Comparison of ENCODE assay signal across 1 cellular context in the genomic region with DNA sequence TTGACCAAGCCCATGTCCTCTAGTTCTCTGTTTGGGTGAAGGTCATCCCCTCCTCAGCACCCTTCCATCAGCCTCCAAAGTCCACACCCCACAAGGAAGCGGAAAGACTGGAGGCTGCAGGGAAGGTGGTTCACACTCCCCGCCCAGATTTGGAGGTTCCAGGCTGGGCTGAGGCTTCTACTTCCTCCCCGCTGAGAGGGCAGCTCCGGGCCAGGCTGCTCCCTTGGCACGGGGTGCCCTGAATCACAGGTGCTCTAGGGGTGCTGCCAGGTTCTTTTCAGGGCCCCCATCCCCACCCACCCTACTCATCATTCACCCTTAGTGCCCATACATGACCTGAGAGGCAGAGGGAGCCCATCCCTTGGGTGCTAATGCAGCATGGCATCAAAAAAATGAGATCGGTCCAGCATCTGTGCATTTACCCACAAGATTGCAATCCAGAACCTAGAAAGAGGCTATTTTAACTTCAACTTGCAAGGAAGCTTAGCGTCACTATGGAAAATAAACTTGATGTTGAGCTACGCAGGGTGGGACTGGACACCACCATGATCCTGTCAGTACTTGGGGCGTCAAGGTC.
TF ChIP-seq lines count a peak whose summit lies in the region.

No MANE protein-coding gene starts in this region.

TF ChIP-seq in K562, 482 proteins besides CTCF, POLR2A, EP300 and RAD21 (continued from another document):
- TF ChIP-seq, protein P1, sequence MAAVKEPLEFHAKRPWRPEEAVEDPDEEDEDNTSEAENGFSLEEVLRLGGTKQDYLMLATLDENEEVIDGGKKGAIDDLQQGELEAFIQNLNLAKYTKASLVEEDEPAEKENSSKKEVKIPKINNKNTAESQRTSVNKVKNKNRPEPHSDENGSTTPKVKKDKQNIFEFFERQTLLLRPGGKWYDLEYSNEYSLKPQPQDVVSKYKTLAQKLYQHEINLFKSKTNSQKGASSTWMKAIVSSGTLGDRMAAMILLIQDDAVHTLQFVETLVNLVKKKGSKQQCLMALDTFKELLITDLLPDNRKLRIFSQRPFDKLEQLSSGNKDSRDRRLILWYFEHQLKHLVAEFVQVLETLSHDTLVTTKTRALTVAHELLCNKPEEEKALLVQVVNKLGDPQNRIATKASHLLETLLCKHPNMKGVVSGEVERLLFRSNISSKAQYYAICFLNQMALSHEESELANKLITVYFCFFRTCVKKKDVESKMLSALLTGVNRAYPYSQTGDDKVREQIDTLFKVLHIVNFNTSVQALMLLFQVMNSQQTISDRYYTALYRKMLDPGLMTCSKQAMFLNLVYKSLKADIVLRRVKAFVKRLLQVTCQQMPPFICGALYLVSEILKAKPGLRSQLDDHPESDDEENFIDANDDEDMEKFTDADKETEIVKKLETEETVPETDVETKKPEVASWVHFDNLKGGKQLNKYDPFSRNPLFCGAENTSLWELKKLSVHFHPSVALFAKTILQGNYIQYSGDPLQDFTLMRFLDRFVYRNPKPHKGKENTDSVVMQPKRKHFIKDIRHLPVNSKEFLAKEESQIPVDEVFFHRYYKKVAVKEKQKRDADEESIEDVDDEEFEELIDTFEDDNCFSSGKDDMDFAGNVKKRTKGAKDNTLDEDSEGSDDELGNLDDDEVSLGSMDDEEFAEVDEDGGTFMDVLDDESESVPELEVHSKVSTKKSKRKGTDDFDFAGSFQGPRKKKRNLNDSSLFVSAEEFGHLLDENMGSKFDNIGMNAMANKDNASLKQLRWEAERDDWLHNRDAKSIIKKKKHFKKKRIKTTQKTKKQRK (IDR thresholded peaks at IDR 0.05; ENCODE audit: borderline replicate concordance, low read depth, low read length): no peak
- no peak for TF ChIP-seq SMARCC2 (IDR thresholded peaks at IDR 0.05; ENCODE audit: low read depth)
- no peak for TF ChIP-seq BCOR (IDR thresholded peaks at IDR 0.05)
- no peak for TF ChIP-seq ZNF354B (CRISPR knock-in tag; IDR thresholded peaks at IDR 0.05)
- TF ChIP-seq ZSCAN32 (CRISPR knock-in tag; IDR thresholded peaks at IDR 0.05): no peak
- no peak for TF ChIP-seq DNMT1 (IDR thresholded peaks at IDR 0.05)
- no peak for TF ChIP-seq TGIF2 (CRISPR knock-in tag; IDR thresholded peaks at IDR 0.05)
- TF ChIP-seq SMARCE1 (IDR thresholded peaks at IDR 0.05): no peak
- no peak for TF ChIP-seq RNF2 (IDR thresholded peaks at IDR 0.05)
- TF ChIP-seq ZNF707 (CRISPR knock-in tag; conservative IDR thresholded peaks at IDR 0.05): no peak
- TF ChIP-seq ZNF75A (CRISPR knock-in tag; IDR thresholded peaks at IDR 0.05): no peak
- TF ChIP-seq MAFK (IDR thresholded peaks at IDR 0.05; ENCODE audit: low read length): no peak
TF ChIP-seq in K562: peak in this region for 0.
